Comparison of ENCODE assay signal across 7 cellular contexts in genomic region chr15:59437777-59438574, GRCh38. TPM values are rescaled to one million over a fixed set of nuclear protein-coding genes. Genes with fewer than 3 reads are reported as not detected.
DNase-seq lines count a peak whose midpoint lies in the region; FAIRE-seq and TF ChIP-seq lines count a peak whose summit lies in the region.

FAM81A (plus strand) TSS chr15:59438186; CDS start chr15:59458627, 20,441 bp downstream.

- peaks cover 15 to 22% (median 20%) of the 10 kb centered on the region in 3 donors for H3K27me3 Mint-ChIP-seq in immature natural killer cell (ENCODE audit: low read depth in 3 of 3)

- H3K36me3 Mint-ChIP-seq in immature natural killer cell = no peaks in the 10 kb centered on the region

- peak; percentile 82 for DNase-seq in GM12865 (ENCODE audit: low read depth)
- peak; percentile 80 for DNase-seq in H54 (ENCODE audit: insufficient read length, low spot score)
- peak; percentile 26 for DNase-seq in LNCaP clone FGC (ENCODE audit: low read depth)
- DNase-seq in T-helper 1 cell = peak in 3 of 5 donors; percentile 9 to 35 (median 12)
- DNase-seq in bronchial epithelial cell (ENCODE audit: low read depth) = peak; percentile 28
- DNase-seq in immature natural killer cell = peak; percentile 56 to 62 (median 61)

- peaks cover 21 to 23% of the 10 kb centered on the region in 2 donors for H3K4me1 Mint-ChIP-seq in immature natural killer cell

- TF ChIP-seq CTCF in GM12865 (IDR thresholded peaks at IDR 0.05; ENCODE audit: insufficient read depth, low read depth, low read length, missing control alignments) (no peak), LNCaP clone FGC (IDR thresholded peaks at IDR 0.05; ENCODE audit: control insufficient read depth, extremely low read depth, insufficient read depth) (no peak), bronchial epithelial cell (IDR thresholded peaks at IDR 0.05; ENCODE audit: insufficient read depth, low read length, severe bottlenecking) (no peak)

- H3K4me3 ChIP-seq in GM12865 (ENCODE audit: low read depth, low read length) (peak within 1 kb of the TSS; percentile 90), LNCaP clone FGC (ENCODE audit: low read depth, low read length) (peak within 1 kb of the TSS; percentile 60), bronchial epithelial cell (ENCODE audit: low read depth, low read length) (peak within 1 kb of the TSS; percentile 37), skin epidermis (peak within 1 kb of the TSS; percentile 23 to 47 (median 34))

- no peaks in the 10 kb centered on the region for H3K36me3 ChIP-seq in bronchial epithelial cell (ENCODE audit: control insufficient read depth, insufficient read depth, low read length)

- H3K27me3 ChIP-seq in bronchial epithelial cell (ENCODE audit: control insufficient read depth, insufficient read depth, low read length) = peaks cover 10% of the 10 kb centered on the region

- peak within 1 kb of the TSS; percentile 81 to 88 (median 87) for H3K4me3 Mint-ChIP-seq in immature natural killer cell

- H3K9me3 Mint-ChIP-seq in immature natural killer cell = no peaks in the 10 kb centered on the region

- FAIRE-seq in H54 (lab: Jason Lieb, UNC) (no peak), bronchial epithelial cell (lab: Jason Lieb, UNC) (no peak)

- 0 out of 2 replicates have a peak, but pooled peaks have one; percentile 18 for TF ChIP-seq POLR2A in H54 (IDR thresholded peaks at IDR 0.05; ENCODE audit: low read depth, low read length)

- peak within 1 kb of the TSS in 2 of 6 donors; percentile 16 to 65 for H3K27ac Mint-ChIP-seq in immature natural killer cell

- peak within 1 kb of the TSS in 5 of 21 experiments; percentile 17 to 54 (median 30) for H3K27ac ChIP-seq in skin epidermis

RNA-seq across cellular contexts. Expression of gene FAM81A, which starts in this region (rescaled TPM):
- total RNA-seq in bronchial epithelial cell = 0.26 and 0.38 TPM in 2 replicates
- polyA plus RNA-seq in immature natural killer cell = under 1 TPM in 2 of 3 donors, not detected in 1; 0.40 to 0.94 TPM

Comparison
In these comparisons a context has a peak if more than half of its experiments do, and no peak if none do; other contexts are left out.
1. Peak in DNase-seq and H3K4me3 ChIP-seq in bronchial epithelial cell; RNA of the gene not detected or under 1 TPM.
2. Peak in DNase-seq in immature natural killer cell; RNA of the gene not detected or under 1 TPM.
3. DNase-seq: peak in every context shown above with its lines; median percentile 82 in GM12865; 80 in H54; 61 in immature natural killer cell; 28 in bronchial epithelial cell; 26 in LNCaP clone FGC; 12 in T-helper 1 cell.
4. H3K4me3 ChIP-seq: peak in every context shown above with its lines; median percentile 90 in GM12865; 60 in LNCaP clone FGC; 37 in bronchial epithelial cell; 34 in skin epidermis.